ENCODE assay signal across 6 cellular contexts in genomic region chr1:27627733-27628132, GRCh38. TPM values are rescaled to one million over a fixed set of nuclear protein-coding genes. Genes with fewer than 3 reads are reported as not detected.
"Had no signal": no experiment of that assay in that cellular context is flagged by ENCODE, and none has a peak within 500 bp of the region (broad histone marks: within the 10 kb centered on the region; RNA-seq: fewer than 3 reads in every experiment).

No MANE protein-coding gene starts in this region.

RNA-seq across cellular contexts. Expression of gene FGR, which starts 7.3 kb away (rescaled TPM):
- total RNA-seq: activated CD4-positive, alpha-beta memory T cell treated with anti-CD3 and anti-CD28 coated beads, Interleukin-2, amount 10 ng/mL, durations not matched to agents 7 days and 5 days; activated CD4-positive, alpha-beta T cell treated with anti-CD3 and anti-CD28 coated beads, Interleukin-2, amount 10 ng/mL, durations not matched to agents 7 days and 5 days; endodermal cell; epithelial cell of proximal tubule; fibroblast of villous mesenchyme; glomerular endothelial cell had no signal
